ENCODE assay signal across 9 cellular contexts in the genomic region with DNA sequence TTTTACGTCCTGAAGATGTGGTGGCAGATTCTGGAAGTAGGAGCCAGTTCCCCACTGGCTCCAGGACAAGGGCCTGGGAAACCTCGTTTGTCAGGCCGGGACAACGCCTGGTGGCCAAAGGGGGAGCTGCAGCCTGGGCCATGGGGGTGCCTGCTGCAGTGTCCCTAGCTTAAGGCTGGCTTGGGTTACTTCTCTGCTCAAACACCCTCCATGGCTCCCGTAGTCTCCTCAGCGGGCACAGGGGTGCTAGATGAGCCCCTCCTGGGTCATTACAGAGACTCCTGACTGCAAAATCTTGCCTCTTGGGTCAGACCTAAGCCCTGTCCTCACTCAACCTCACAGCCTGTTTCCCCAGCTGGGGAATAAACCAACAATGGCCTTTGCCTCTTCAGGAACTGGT. TPM values are rescaled to one million over a fixed set of nuclear protein-coding genes. Genes with fewer than 3 reads are reported as not detected.
A peak's percentile ranks its signal among the peaks of the same experiment; 100 is the strongest.
DNase-seq lines count a peak whose midpoint lies in the region; ATAC-seq, FAIRE-seq and TF ChIP-seq lines count a peak whose summit lies in the region.
"Had no signal": no experiment of that assay in that cellular context is flagged by ENCODE, and none has a peak within 500 bp of the region (broad histone marks: within the 10 kb centered on the region; RNA-seq: fewer than 3 reads in every experiment).

No MANE protein-coding gene starts in this region.

- TF ChIP-seq RAD21 in IMR-90 (IDR thresholded peaks at IDR 0.05; ENCODE audit: low read length) (peak; percentile 49), K562 (CRISPR knock-in tag; conservative IDR thresholded peaks at IDR 0.05 in 1 of 2, IDR thresholded peaks at IDR 0.05 in 1 of 2) (peak in 1 of 2 experiments; percentile 61; a peak in 2 of 4 replicates)

- TF ChIP-seq POLR2A in IMR-90 (IDR thresholded peaks at IDR 0.05; ENCODE audit: low read depth, low read length), result no peak
- TF ChIP-seq POLR2A in K562 (conservative IDR thresholded peaks at IDR 0.05), result no peak

- H3K9ac ChIP-seq in IMR-90 (ENCODE audit: low read depth, low read length), result no peak overlapping the region
- H3K9ac ChIP-seq in K562 (ENCODE audit: insufficient read depth in 1 of 2, low read depth in 2 of 2, low read length in 2 of 2), result no peak overlapping the region

- FAIRE-seq in K562 (lab: Jason Lieb, UNC), result no peak

- peaks cover 16% of the 10 kb centered on the region for H3K4me1 Mint-ChIP-seq in nephron
- peaks cover 1% of the 10 kb centered on the region for H3K4me1 Mint-ChIP-seq in T-helper 2 cell treated with Interferon-gamma antibody and Interleukin-4, amounts not matched to agents 5 μg/mL and 100 μg/mL, for 36 hours (ENCODE audit: low read depth)
- H3K4me1 Mint-ChIP-seq: stimulated activated naive B cell treated with anti-CD40 and anti-IgM and Interleukin-4, amounts not matched to agents 10 μg/mL and 1 μg/mL and 100 μg/mL, for 72 hours had no signal

- H4K20me1 ChIP-seq in IMR-90 (ENCODE audit: insufficient read depth, low read length) (no peaks in the 10 kb centered on the region; the same call in 1 of the 2 replicates), K562 (replicated peaks; ENCODE audit: control insufficient read depth, insufficient read depth, low read length) (0 out of 2 replicates have a peak, but pooled peaks cover 5% of the 10 kb centered on the region)

- no peak overlapping the region for H3K23ac ChIP-seq in IMR-90 (ENCODE audit: low read depth, low read length)

- H3K18ac ChIP-seq in IMR-90 (ENCODE audit: low read depth, low read length), result no peak overlapping the region

- H3K9me1 ChIP-seq in IMR-90 (ENCODE audit: insufficient read depth, low read length) (no peaks in the 10 kb centered on the region), K562 (ENCODE audit: control insufficient read depth, insufficient read depth, low read length) (no peaks in the 10 kb centered on the region)

- H3K79me2 ChIP-seq in K562 (ENCODE audit: control insufficient read depth, insufficient read depth, low read length), result no peaks in the 10 kb centered on the region

- H3K27ac ChIP-seq in IMR-90 (ENCODE audit: insufficient read depth, low read length), result no peak overlapping the region
- no peak overlapping the region for H3K27ac ChIP-seq in K562 (ENCODE audit: extremely low read depth, low read depth, low read length)

- CTCF ChIA-PET in IMR-90 (lab: Yijun Ruan, JAX), result interaction anchor here (0.8 to 2.2 kb wide), 5 partner anchors 13 to 60 kb away, joined by 3 to 6 read pairs (median 4); no protein-coding TSS in a partner anchor
- CTCF ChIA-PET in K562 (lab: Yijun Ruan, JAX; ENCODE audit: low intra/inter-chr PET ratio), result interaction anchor here (1.1 kb wide), 1 partner anchor 687 kb away, joined by 3 read pairs; no protein-coding TSS in a partner anchor

- no peak overlapping the region for H4K91ac ChIP-seq in IMR-90 (ENCODE audit: insufficient read depth, low read depth, low read length)

- POLR2A ChIA-PET in IMR-90 (lab: Charles Lee; ENCODE audit: unreplicated experiment) (no interaction called here), K562 (lab: Yijun Ruan, JAX) (interaction anchor here (0.6 to 0.8 kb wide), 3 partner anchors 12 to 253 kb away, joined by 3 to 4 read pairs (median 3); no protein-coding TSS in a partner anchor)

- H3K36me3 Mint-ChIP-seq in nephron (ENCODE audit: low read depth), result no peaks in the 10 kb centered on the region
- H3K36me3 Mint-ChIP-seq in T-helper 2 cell treated with Interferon-gamma antibody and Interleukin-4, amounts not matched to agents 5 μg/mL and 100 μg/mL, for 36 hours (ENCODE audit: low read depth), result no peaks in the 10 kb centered on the region
- H3K36me3 Mint-ChIP-seq: stimulated activated naive B cell treated with anti-CD40 and anti-IgM and Interleukin-4, amounts not matched to agents 10 μg/mL and 1 μg/mL and 100 μg/mL, for 72 hours had no signal

- no peak overlapping the region for H3K56ac ChIP-seq in IMR-90 (ENCODE audit: extremely low read depth, insufficient read depth, low read length)

- no peak overlapping the region for H3K4ac ChIP-seq in IMR-90 (ENCODE audit: low read depth, low read length)

- H3K4me2 ChIP-seq in IMR-90 (ENCODE audit: low read depth, low read length) (no peak overlapping the region), K562 (ENCODE audit: insufficient read depth, low read length) (no peak overlapping the region)

- BruUV-seq in IMR-90 (replicated peaks; lab: Mats Ljungman, UMichigan) (no TSS peak), K562 (replicated peaks; lab: Mats Ljungman, UMichigan) (no TSS peak)

- TF ChIP-seq CTCF in IMR-90 (conservative IDR thresholded peaks at IDR 0.05; ENCODE audit: low read depth, low read length), result peak; percentile 60
- TF ChIP-seq CTCF in K562 (IDR thresholded peaks at IDR 0.05 in 2 of 3, conservative IDR thresholded peaks at IDR 0.05 in 1 of 3; ENCODE audit: insufficient read depth in 2 of 3, low read depth in 1 of 3, low read length in 3 of 3), result peak; percentile 60 to 76 (median 66)
- peak; percentile 51 to 59 (median 56) for TF ChIP-seq CTCF in nephron (IDR thresholded peaks at IDR 0.05; ENCODE audit: unreplicated experiment in 3 of 3)

- no peaks in the 10 kb centered on the region for H3K79me1 ChIP-seq in IMR-90 (ENCODE audit: low read depth in 1 of 2, low read length in 2 of 2)

- no peak overlapping the region for H2BK5ac ChIP-seq in IMR-90 (ENCODE audit: low read depth, low read length, poor library complexity, severe bottlenecking)

- DNase-seq in ELF-1 (ENCODE audit: low read depth, low spot score) (peak; percentile 67), IMR-90 (no peak), K562 (ENCODE audit: extremely low read depth in 1 of 4, low spot score in 3 of 4) (peak; percentile 57 to 74 (median 72)), SIG-M5 (lab: John Stamatoyannopoulos, UW) (no peak)
- DNase-seq in T-helper 2 cell treated with Interferon-gamma antibody and Interleukin-4, amounts not matched to agents 5 μg/mL and 100 μg/mL, for 36 hours (ENCODE audit: low spot score), result no peak
- DNase-seq: stimulated activated naive B cell treated with anti-CD40 and anti-IgM and Interleukin-4, amounts not matched to agents 10 μg/mL and 1 μg/mL and 100 μg/mL, for 72 hours had no signal

- in situ Hi-C loops in IMR-90 (cut with MboI; ENCODE audit: low sequenced_read_pairs), result no loop called here
- in situ Hi-C loops in K562 (cut with MboI), result loop anchor here (10.0 kb wide), 1 partner anchor 402 kb away; no protein-coding TSS in a partner anchor

- intact Hi-C loops in IMR-90 (cut with micrococcal nuclease) (loop anchor here (5.0 kb wide), 1 partner anchor 89 kb away; the partner anchor contains the start of gene GMIP), K562 (cut with micrococcal nuclease) (loop anchor here (5.0 kb wide), 1 partner anchor 89 kb away; the partner anchor contains the start of gene GMIP)

- H2BK120ac ChIP-seq in IMR-90 (ENCODE audit: low read depth, low read length), result no peak overlapping the region

- H3K27ac Mint-ChIP-seq in nephron, result no peak overlapping the region
- H3K27ac Mint-ChIP-seq in T-helper 2 cell treated with Interferon-gamma antibody and Interleukin-4, amounts not matched to agents 5 μg/mL and 100 μg/mL, for 36 hours, result no peak overlapping the region

- peaks cover 4% of the 10 kb centered on the region; the same call in 1 of the 2 replicates for H3K27me3 ChIP-seq in IMR-90 (ENCODE audit: control insufficient read depth, insufficient read depth, low read length)
- peaks cover 2 to 34% of the 10 kb centered on the region in 2 experiments; a peak in 4 of 5 replicates for H3K27me3 ChIP-seq in K562 (ENCODE audit: control insufficient read depth in 2 of 2, insufficient read depth in 2 of 2, low read length in 2 of 2)

- no peaks in the 10 kb centered on the region for H3K4me1 ChIP-seq in IMR-90 (ENCODE audit: control insufficient read depth, insufficient read depth, low read length)
- H3K4me1 ChIP-seq in K562 (replicated peaks in 1 of 2; ENCODE audit: control insufficient read depth in 2 of 2, insufficient read depth in 2 of 2, low read length in 2 of 2), result peaks cover 0 to 30% of the 10 kb centered on the region in 2 experiments; a peak in 2 of 5 replicates

- H3K9me3 ChIP-seq in IMR-90 (ENCODE audit: control insufficient read depth, insufficient read depth, low read length) (no peaks in the 10 kb centered on the region), K562 (replicated peaks; ENCODE audit: control insufficient read depth, insufficient read depth, low read depth, low read length) (no peaks in the 10 kb centered on the region)

- H2BK20ac ChIP-seq in IMR-90 (ENCODE audit: low read depth, low read length), result no peak overlapping the region

- TF ChIP-seq EP300 in K562 (IDR thresholded peaks at IDR 0.05; ENCODE audit: low read length), result no peak

- H2AK5ac ChIP-seq in IMR-90 (ENCODE audit: low read depth, low read length), result no peak overlapping the region

- no peaks in the 10 kb centered on the region for H3K9me3 Mint-ChIP-seq in nephron
- no peaks in the 10 kb centered on the region for H3K9me3 Mint-ChIP-seq in T-helper 2 cell treated with Interferon-gamma antibody and Interleukin-4, amounts not matched to agents 5 μg/mL and 100 μg/mL, for 36 hours

- H3K36me3 ChIP-seq in IMR-90 (ENCODE audit: control insufficient read depth, insufficient read depth, low read length), result no peaks in the 10 kb centered on the region
- no peaks in the 10 kb centered on the region for H3K36me3 ChIP-seq in K562 (ENCODE audit: control insufficient read depth, insufficient read depth, low read length)

- no peak overlapping the region for H3K14ac ChIP-seq in IMR-90 (replicated peaks; ENCODE audit: low read depth, low read length)

- H3K4me3 ChIP-seq in IMR-90 (ENCODE audit: insufficient read depth, low read depth, low read length), result no peak overlapping the region
- no peak overlapping the region for H3K4me3 ChIP-seq in K562

- peaks cover 5% of the 10 kb centered on the region for H3K27me3 Mint-ChIP-seq in nephron (ENCODE audit: low read depth)
- no peaks in the 10 kb centered on the region for H3K27me3 Mint-ChIP-seq in T-helper 2 cell treated with Interferon-gamma antibody and Interleukin-4, amounts not matched to agents 5 μg/mL and 100 μg/mL, for 36 hours (ENCODE audit: low read depth)

- ATAC-seq in IMR-90 (ENCODE audit: low read depth) (peak; percentile 76), K562 (peak; percentile 80), HG02588 (IDR thresholded peaks at IDR 0.05; ENCODE audit: unreplicated experiment) (no peak), GM19035 (IDR thresholded peaks at IDR 0.05; ENCODE audit: unreplicated experiment) (no peak)

- H4K5ac ChIP-seq in IMR-90 (ENCODE audit: low read depth, low read length), result no peak overlapping the region

- H3K4me3 Mint-ChIP-seq in nephron, result no peak overlapping the region
- H3K4me3 Mint-ChIP-seq in T-helper 2 cell treated with Interferon-gamma antibody and Interleukin-4, amounts not matched to agents 5 μg/mL and 100 μg/mL, for 36 hours, result no peak overlapping the region
- H3K4me3 Mint-ChIP-seq: stimulated activated naive B cell treated with anti-CD40 and anti-IgM and Interleukin-4, amounts not matched to agents 10 μg/mL and 1 μg/mL and 100 μg/mL, for 72 hours had no signal

- dilution Hi-C loops in IMR-90 (cut with HindIII; ENCODE audit: low sequenced_read_pairs, unreplicated experiment), result no loop called here

- no peak overlapping the region for H4K8ac ChIP-seq in IMR-90 (ENCODE audit: low read depth in 2 of 2, low read length in 2 of 2)

- 27% methylated on average over 4 of the region's 6 CpGs; no CpG with 5 or more reads in 1 of the 2 experiments for WGBS in IMR-90 (ENCODE audit: extremely low coverage in 2 of 2, insufficient read length in 1 of 2), 2 experiments
- 2% methylated on average over 5 of the region's 6 CpGs for WGBS in K562 (ENCODE audit: insufficient coverage, low coverage, missing lambda C conversion rate)

- peak overlapping the region; percentile 5 for H2AFZ ChIP-seq in IMR-90 (replicated peaks; ENCODE audit: low read length, poor library complexity)
- H2AFZ ChIP-seq in K562 (ENCODE audit: low read depth, low read length), result no peak overlapping the region

- peak overlapping the region; percentile 31 for H2AK9ac ChIP-seq in IMR-90 (replicated peaks; ENCODE audit: low read depth, low read length, poor library complexity)

- H2BK15ac ChIP-seq in IMR-90 (ENCODE audit: low read depth, low read length), result no peak overlapping the region

RNA-seq across cellular contexts. Expression of gene CILP2, which starts 14.7 kb away (rescaled TPM):
- 0.18 and 0.28 TPM in 2 replicates for total RNA-seq in IMR-90 (2012; rRNA removed)
- polyA plus RNA-seq in IMR-90 (2012; rRNA removed), result 0.87 and 0.96 TPM in 2 replicates
- 0.65 and 1.2 TPM in 2 replicates for polyA plus RNA-seq in IMR-90 (2012; cell fraction: cytosol; rRNA removed)
- polyA plus RNA-seq in IMR-90 (2012; cell fraction: nucleus; rRNA removed; ENCODE audit: low replicate concordance), result 0.96 and 2.9 TPM in 2 replicates
- total RNA-seq in K562 (2011; cell fraction: chromatin; rRNA removed; ENCODE audit: low replicate concordance), result 0.09 and 0.56 TPM in 2 replicates
- 0.53 and 0.67 TPM in 2 replicates for total RNA-seq in K562 (2011; cell fraction: nucleolus; rRNA removed)
- total RNA-seq in K562 (2011; cell fraction: nucleoplasm; rRNA removed), result 0.29 and 0.46 TPM in 2 replicates
- total RNA-seq in K562 (2014; rRNA removed), result 0.23 and 0.33 TPM in 2 replicates
- total RNA-seq in K562 (2014; rRNA removed; fragmentation: Illumina TruSeq; extraction: Trizol), result 0.04 TPM in 1 of 2 replicates, not detected in the other
- total RNA-seq in K562 (2015; rRNA removed; fragmentation: Illumina TruSeq; extraction: Trizol), result 0.08 and 0.11 TPM in 2 replicates
- total RNA-seq in K562 (2021), result 0.29 and 0.35 TPM in 2 replicates
- polyA plus RNA-seq in K562 (2011; rRNA removed), result 0.04 and 0.07 TPM in 2 replicates
- polyA plus RNA-seq in K562 (2011; cell fraction: cytosol; rRNA removed), result 0.01 and 0.67 TPM in 2 replicates
- 0.22 and 0.77 TPM in 2 replicates for polyA plus RNA-seq in K562 (2011; cell fraction: nucleus; rRNA removed)
- 0.05 and 0.29 TPM in 2 replicates for polyA plus RNA-seq in K562 (2012)
- 0.04 TPM in 2 replicates for polyA plus RNA-seq in K562 (2014; fragmentation: Illumina TruSeq; extraction: Trizol)
- not detected for polyA plus RNA-seq in K562 (2014; fragmentation: Nextera tagmentation; extraction: Ambion mirVana)
- polyA plus RNA-seq in K562 (2014; rRNA removed), result 0.05 and 0.31 TPM in 2 replicates
- polyA minus RNA-seq in K562 (2011; rRNA and poly(A)+ RNA removed), result 0.14 TPM in 1 of 2 replicates, not detected in the other
- polyA minus RNA-seq in K562 (2011; cell fraction: cytosol; rRNA and poly(A)+ RNA removed), result not detected in 2 replicates
- polyA minus RNA-seq in K562 (2011; cell fraction: nucleus; rRNA and poly(A)+ RNA removed), result 0.22 and 0.27 TPM in 2 replicates

RNA-seq across cellular contexts. Expression of gene YJEFN3, which starts 24.1 kb away (rescaled TPM):
- total RNA-seq in IMR-90 (2012; rRNA removed) (0.56 and 0.72 TPM in 2 replicates), K562 (2014; rRNA removed) (1.3 and 1.5 TPM in 2 replicates), K562 (2014; rRNA removed; fragmentation: Illumina TruSeq; extraction: Trizol) (0.86 and 0.98 TPM in 2 replicates), K562 (2015; rRNA removed; fragmentation: Illumina TruSeq; extraction: Trizol) (1.1 TPM in 2 replicates), K562 (2021) (3.6 and 4.8 TPM in 2 replicates)
- polyA plus RNA-seq in IMR-90 (2012; rRNA removed) (4.0 and 4.8 TPM in 2 replicates), K562 (2011; rRNA removed) (1.0 and 1.6 TPM in 2 replicates), K562 (2014; fragmentation: Illumina TruSeq; extraction: Trizol) (2.9 and 3.8 TPM in 2 replicates), K562 (2014; fragmentation: Nextera tagmentation; extraction: Ambion mirVana) (under 1 TPM in 1 of 2 experiments, not detected in 1; 0.04 TPM), K562 (2014; rRNA removed) (4.8 and 5.8 TPM in 2 replicates)
- polyA plus RNA-seq in IMR-90 (2012; cell fraction: cytosol; rRNA removed), result 2.3 and 3.9 TPM in 2 replicates
- 30.3 and 57.8 TPM in 2 replicates for polyA plus RNA-seq in IMR-90 (2012; cell fraction: nucleus; rRNA removed; ENCODE audit: low replicate concordance)
- total RNA-seq in K562 (2011; cell fraction: chromatin; rRNA removed; ENCODE audit: low replicate concordance), result 31.5 and 32.8 TPM in 2 replicates
- 14.5 and 16.2 TPM in 2 replicates for total RNA-seq in K562 (2011; cell fraction: nucleolus; rRNA removed)
- 22.3 and 39.8 TPM in 2 replicates for total RNA-seq in K562 (2011; cell fraction: nucleoplasm; rRNA removed)
- 0.86 and 2.6 TPM in 2 replicates for polyA plus RNA-seq in K562 (2011; cell fraction: cytosol; rRNA removed)
- polyA plus RNA-seq in K562 (2011; cell fraction: nucleus; rRNA removed), result 12.5 and 30.5 TPM in 2 replicates
- polyA plus RNA-seq in K562 (2012), result 4.6 and 18.0 TPM in 2 replicates
- polyA minus RNA-seq in K562 (2011; rRNA and poly(A)+ RNA removed), result 0.81 and 1.1 TPM in 2 replicates
- 0.46 and 1.0 TPM in 2 replicates for polyA minus RNA-seq in K562 (2011; cell fraction: cytosol; rRNA and poly(A)+ RNA removed)
- polyA minus RNA-seq in K562 (2011; cell fraction: nucleus; rRNA and poly(A)+ RNA removed), result 2.4 and 2.7 TPM in 2 replicates

RNA-seq across cellular contexts. Expression of gene NDUFA13, which starts 36.8 kb away (rescaled TPM):
- total RNA-seq in IMR-90 (2012; rRNA removed) (30.6 and 33.6 TPM in 2 replicates), K562 (2014; rRNA removed) (386 and 429 TPM in 2 replicates), K562 (2014; rRNA removed; fragmentation: Illumina TruSeq; extraction: Trizol) (74.8 and 146 TPM in 2 replicates), K562 (2015; rRNA removed; fragmentation: Illumina TruSeq; extraction: Trizol) (397 and 447 TPM in 2 replicates), K562 (2021) (522 and 559 TPM in 2 replicates)
- polyA plus RNA-seq in IMR-90 (2012; rRNA removed) (667 and 912 TPM in 2 replicates), K562 (2011; rRNA removed) (340 and 343 TPM in 2 replicates), K562 (2014; fragmentation: Illumina TruSeq; extraction: Trizol) (298 and 395 TPM in 2 replicates), K562 (2014; fragmentation: Nextera tagmentation; extraction: Ambion mirVana) (100 to 1,000 TPM; 263 to 440 TPM), K562 (2014; rRNA removed) (596 and 801 TPM in 2 replicates)
- polyA plus RNA-seq in IMR-90 (2012; cell fraction: cytosol; rRNA removed), result 91.5 and 373 TPM in 2 replicates
- 118 and 386 TPM in 2 replicates for polyA plus RNA-seq in IMR-90 (2012; cell fraction: nucleus; rRNA removed; ENCODE audit: low replicate concordance)
- total RNA-seq in K562 (2011; cell fraction: chromatin; rRNA removed; ENCODE audit: low replicate concordance), result 115 and 283 TPM in 2 replicates
- total RNA-seq in K562 (2011; cell fraction: nucleolus; rRNA removed), result 289 and 359 TPM in 2 replicates
- 176 and 255 TPM in 2 replicates for total RNA-seq in K562 (2011; cell fraction: nucleoplasm; rRNA removed)
- 881 and 1,009 TPM in 2 replicates for polyA plus RNA-seq in K562 (2011; cell fraction: cytosol; rRNA removed)
- 249 and 320 TPM in 2 replicates for polyA plus RNA-seq in K562 (2011; cell fraction: nucleus; rRNA removed)
- 401 and 675 TPM in 2 replicates for polyA plus RNA-seq in K562 (2012)
- 72.8 and 113 TPM in 2 replicates for polyA minus RNA-seq in K562 (2011; rRNA and poly(A)+ RNA removed)
- polyA minus RNA-seq in K562 (2011; cell fraction: cytosol; rRNA and poly(A)+ RNA removed), result 98.7 and 142 TPM in 2 replicates
- polyA minus RNA-seq in K562 (2011; cell fraction: nucleus; rRNA and poly(A)+ RNA removed), result 52.4 and 62.5 TPM in 2 replicates

RNA-seq across cellular contexts. Expression of gene TSSK6, which starts 37.5 kb away (rescaled TPM):
- total RNA-seq in IMR-90 (2012; rRNA removed), result 0.56 and 1.3 TPM in 2 replicates
- 2.0 and 2.2 TPM in 2 replicates for polyA plus RNA-seq in IMR-90 (2012; rRNA removed)
- 1.7 and 2.5 TPM in 2 replicates for polyA plus RNA-seq in IMR-90 (2012; cell fraction: cytosol; rRNA removed)
- polyA plus RNA-seq in IMR-90 (2012; cell fraction: nucleus; rRNA removed; ENCODE audit: low replicate concordance), result 0.96 and 4.6 TPM in 2 replicates
- 1.3 and 7.5 TPM in 2 replicates for total RNA-seq in K562 (2011; cell fraction: chromatin; rRNA removed; ENCODE audit: low replicate concordance)
- 14.5 and 15.7 TPM in 2 replicates for total RNA-seq in K562 (2011; cell fraction: nucleolus; rRNA removed)
- total RNA-seq in K562 (2011; cell fraction: nucleoplasm; rRNA removed), result 4.5 TPM in 2 replicates
- 2.0 and 2.1 TPM in 2 replicates for total RNA-seq in K562 (2014; rRNA removed)
- total RNA-seq in K562 (2014; rRNA removed; fragmentation: Illumina TruSeq; extraction: Trizol), result 0.22 TPM in 1 of 2 replicates, not detected in the other
- 0.76 and 0.90 TPM in 2 replicates for total RNA-seq in K562 (2015; rRNA removed; fragmentation: Illumina TruSeq; extraction: Trizol)
- 2.4 and 2.6 TPM in 2 replicates for total RNA-seq in K562 (2021)
- 0.93 and 1.8 TPM in 2 replicates for polyA plus RNA-seq in K562 (2011; rRNA removed)
- polyA plus RNA-seq in K562 (2011; cell fraction: cytosol; rRNA removed), result 2.5 and 7.7 TPM in 2 replicates
- 3.6 and 7.5 TPM in 2 replicates for polyA plus RNA-seq in K562 (2011; cell fraction: nucleus; rRNA removed)
- polyA plus RNA-seq in K562 (2012), result 1.3 and 2.7 TPM in 2 replicates
- 0.21 and 0.39 TPM in 2 replicates for polyA plus RNA-seq in K562 (2014; fragmentation: Illumina TruSeq; extraction: Trizol)
- polyA plus RNA-seq in K562 (2014; fragmentation: Nextera tagmentation; extraction: Ambion mirVana), result not detected
- 2.4 and 3.9 TPM in 2 replicates for polyA plus RNA-seq in K562 (2014; rRNA removed)
- polyA minus RNA-seq in K562 (2011; rRNA and poly(A)+ RNA removed), result 0.54 and 0.67 TPM in 2 replicates
- polyA minus RNA-seq in K562 (2011; cell fraction: cytosol; rRNA and poly(A)+ RNA removed), result 1.4 TPM in 1 of 2 replicates, not detected in the other
- 7.4 and 9.3 TPM in 2 replicates for polyA minus RNA-seq in K562 (2011; cell fraction: nucleus; rRNA and poly(A)+ RNA removed)

Comparison
In these comparisons a context has a peak if more than half of its experiments do, and no peak if none do; other contexts are left out.
1. DNase-seq: peak in ELF-1 (single experiment) and K562 (4 of 4); none in IMR-90 (single experiment), SIG-M5 (single experiment) and T-helper 2 cell treated with Interferon-gamma antibody and Interleukin-4, amounts not matched to agents 5 μg/mL and 100 μg/mL, for 36 hours (single experiment).
2. ATAC-seq: peak in IMR-90 (single experiment) and K562 (single experiment); none in HG02588 (single experiment) and GM19035 (single experiment).
3. Peak in every context shown above with its lines, with median percentiles within 50 percentile points of each other: CTCF ChIP-seq.